Comparison of ENCODE assay signal across 25 cellular contexts in genomic region chr9:135051316-135052038, GRCh38. TPM values are rescaled to one million over a fixed set of nuclear protein-coding genes. Genes with fewer than 3 reads are reported as not detected.
A peak's percentile ranks its signal among the peaks of the same experiment; 100 is the strongest.
DNase-seq lines count a peak whose midpoint lies in the region; ATAC-seq and TF ChIP-seq lines count a peak whose summit lies in the region.
"Had no signal": no experiment of that assay in that cellular context is flagged by ENCODE, and none has a peak within 500 bp of the region (broad histone marks: within the 10 kb centered on the region; RNA-seq: fewer than 3 reads in every experiment).

No MANE protein-coding gene starts in this region.

- intact Hi-C loops in upper lobe of right lung (cut with DNase I) = no loop called here

- TF ChIP-seq CTCF in osteocyte (IDR thresholded peaks at IDR 0.05) (no peak), upper lobe of right lung (IDR thresholded peaks at IDR 0.05) (no peak)

- H3K27me3 ChIP-seq in upper lobe of right lung = no peaks in the 10 kb centered on the region
- H3K27me3 ChIP-seq: MG63 had no signal

- no peaks in the 10 kb centered on the region for H3K36me3 Mint-ChIP-seq in osteocyte (ENCODE audit: unreplicated experiment)
- no peaks in the 10 kb centered on the region for H3K36me3 Mint-ChIP-seq in activated naive CD8-positive, alpha-beta T cell treated with anti-CD3 and anti-CD28 coated beads, Interleukin-2, amount 50 U/mL, for 24 hours (ENCODE audit: low read depth)
- H3K36me3 Mint-ChIP-seq in activated T-cell treated with anti-CD3 and anti-CD28 coated beads, Interleukin-2, amount 50 U/mL, for 24 hours (ENCODE audit: low read depth) = no peaks in the 10 kb centered on the region
- H3K36me3 Mint-ChIP-seq: CD4-positive, alpha-beta memory T cell had no signal

- no peaks in the 10 kb centered on the region for H3K4me1 ChIP-seq in upper lobe of right lung
- H3K4me1 ChIP-seq: Caco-2, HAP-1, SJSA1 had no signal

- peak; percentile 9 for DNase-seq in activated CD8-positive, alpha-beta memory T cell treated with anti-CD3 and anti-CD28 coated beads, Interleukin-2, amount 50 U/mL, for 4 hours
- DNase-seq in activated CD8-positive, alpha-beta memory T cell treated with anti-CD3 and anti-CD28 coated beads for 24 hours = no peak
- DNase-seq in left lobe of liver (ENCODE audit: low spot score) = peak; percentile 22
- peak; percentile 80 for DNase-seq in osteocyte (ENCODE audit: extremely low spot score, unreplicated experiment)
- peak; percentile 37 for DNase-seq in upper lobe of right lung
- DNase-seq in activated naive CD8-positive, alpha-beta T cell treated with anti-CD3 and anti-CD28 coated beads, Interleukin-2, amount 50 U/mL, for 24 hours = no peak
- no peak for DNase-seq in Ammon's horn (ENCODE audit: low spot score)
- DNase-seq in activated T-cell treated with anti-CD3 and anti-CD28 coated beads, Interleukin-2, amount 50 U/mL, for 24 hours = no peak
- DNase-seq: ACHN; CD4-positive, alpha-beta memory T cell; KG1; MG63; NCI-H1105 treated with DMSO at 0.1 percent for 48 hours; NCI-H146; NCI-H2029; NCI-H446 treated with DMSO at 0.1 percent for 48 hours; NCI-H526 treated with DMSO at 0.1 percent for 48 hours; PC-9; Right ventricle myocardium superior; RPMI8226 had no signal

- H3K4me3 Mint-ChIP-seq in osteocyte (ENCODE audit: unreplicated experiment) = no peak overlapping the region
- no peak overlapping the region for H3K4me3 Mint-ChIP-seq in activated naive CD8-positive, alpha-beta T cell treated with anti-CD3 and anti-CD28 coated beads, Interleukin-2, amount 50 U/mL, for 24 hours
- H3K4me3 Mint-ChIP-seq in activated T-cell treated with anti-CD3 and anti-CD28 coated beads, Interleukin-2, amount 50 U/mL, for 24 hours = no peak overlapping the region
- H3K4me3 Mint-ChIP-seq: CD4-positive, alpha-beta memory T cell; GM23338 had no signal

- H3K4me3 ChIP-seq in upper lobe of right lung = no peak overlapping the region
- H3K4me3 ChIP-seq: GM23338, HAP-1, MG63, PC-9, SJSA1 had no signal

- H3K27ac Mint-ChIP-seq in osteocyte (ENCODE audit: unreplicated experiment) = no peak overlapping the region
- H3K27ac Mint-ChIP-seq in activated naive CD8-positive, alpha-beta T cell treated with anti-CD3 and anti-CD28 coated beads, Interleukin-2, amount 50 U/mL, for 24 hours = no peak overlapping the region
- H3K27ac Mint-ChIP-seq in activated T-cell treated with anti-CD3 and anti-CD28 coated beads, Interleukin-2, amount 50 U/mL, for 24 hours = no peak overlapping the region
- H3K27ac Mint-ChIP-seq: GM23338 had no signal

- no peaks in the 10 kb centered on the region for H3K36me3 ChIP-seq in upper lobe of right lung
- H3K36me3 ChIP-seq: HAP-1, MG63, SJSA1 had no signal

- H3K27ac ChIP-seq in upper lobe of right lung = no peak overlapping the region
- H3K27ac ChIP-seq: 22Rv1, PC-9, SJSA1 had no signal

- no peaks in the 10 kb centered on the region for H3K9me3 Mint-ChIP-seq in osteocyte (ENCODE audit: unreplicated experiment)
- peaks cover 3% of the 10 kb centered on the region for H3K9me3 Mint-ChIP-seq in activated naive CD8-positive, alpha-beta T cell treated with anti-CD3 and anti-CD28 coated beads, Interleukin-2, amount 50 U/mL, for 24 hours
- no peaks in the 10 kb centered on the region for H3K9me3 Mint-ChIP-seq in activated T-cell treated with anti-CD3 and anti-CD28 coated beads, Interleukin-2, amount 50 U/mL, for 24 hours

- H3K9me3 ChIP-seq in upper lobe of right lung = no peaks in the 10 kb centered on the region
- H3K9me3 ChIP-seq: Caco-2, HAP-1, MG63, SJSA1 had no signal

- H3K27me3 Mint-ChIP-seq in osteocyte (ENCODE audit: unreplicated experiment) = peaks cover 17% of the 10 kb centered on the region
- H3K27me3 Mint-ChIP-seq in activated naive CD8-positive, alpha-beta T cell treated with anti-CD3 and anti-CD28 coated beads, Interleukin-2, amount 50 U/mL, for 24 hours = peaks cover 26% of the 10 kb centered on the region
- peaks cover 67% of the 10 kb centered on the region for H3K27me3 Mint-ChIP-seq in activated T-cell treated with anti-CD3 and anti-CD28 coated beads, Interleukin-2, amount 50 U/mL, for 24 hours

- no peak for ATAC-seq in left lobe of liver
- ATAC-seq in upper lobe of right lung = no peak
- ATAC-seq in activated naive CD8-positive, alpha-beta T cell treated with anti-CD3 and anti-CD28 coated beads, Interleukin-2, amount 50 U/mL, for 24 hours = no peak
- ATAC-seq: GM23338 had no signal

- H3K4me1 Mint-ChIP-seq in osteocyte (ENCODE audit: unreplicated experiment) = no peaks in the 10 kb centered on the region
- H3K4me1 Mint-ChIP-seq in activated naive CD8-positive, alpha-beta T cell treated with anti-CD3 and anti-CD28 coated beads, Interleukin-2, amount 50 U/mL, for 24 hours = no peaks in the 10 kb centered on the region
- no peaks in the 10 kb centered on the region for H3K4me1 Mint-ChIP-seq in activated T-cell treated with anti-CD3 and anti-CD28 coated beads, Interleukin-2, amount 50 U/mL, for 24 hours (ENCODE audit: low read depth)
- H3K4me1 Mint-ChIP-seq: CD4-positive, alpha-beta memory T cell; GM23338 had no signal

RNA-seq across cellular contexts. Expression of gene OLFM1, which starts 36.0 kb away (rescaled TPM):
- total RNA-seq in left lobe of liver = 1.8 TPM
- total RNA-seq in osteocyte = 0.83 and 1.3 TPM in 2 replicates
- total RNA-seq in upper lobe of right lung = 26.0 TPM
- total RNA-seq: Caco-2; CD4-positive, alpha-beta memory T cell; PC-9 had no signal

Comparison
In these comparisons a context has a peak if more than half of its experiments do, and no peak if none do; other contexts are left out.
1. DNase-seq: peak in activated CD8-positive, alpha-beta memory T cell treated with anti-CD3 and anti-CD28 coated beads, Interleukin-2, amount 50 U/mL, for 4 hours (single experiment), left lobe of liver (single experiment), osteocyte (single experiment) and upper lobe of right lung (single experiment); none in activated CD8-positive, alpha-beta memory T cell treated with anti-CD3 and anti-CD28 coated beads for 24 hours (single experiment), activated naive CD8-positive, alpha-beta T cell treated with anti-CD3 and anti-CD28 coated beads, Interleukin-2, amount 50 U/mL, for 24 hours (single experiment), Ammon's horn (single experiment) and activated T-cell treated with anti-CD3 and anti-CD28 coated beads, Interleukin-2, amount 50 U/mL, for 24 hours (single experiment).